ENCODE assay signal across 1 cellular context in genomic region chr4:1683903-1684755, GRCh38.
TF ChIP-seq lines count a peak whose summit lies in the region.

FAM53A (minus strand) TSS chr4:1684313; CDS start chr4:1668741, 15,572 bp downstream.

TF ChIP-seq in GM12878, 131 proteins besides CTCF, POLR2A, EP300 and RAD21 (continued from another document and continues in another):
- no peak for TF ChIP-seq EZH2 (IDR thresholded peaks at IDR 0.05; ENCODE audit: borderline replicate concordance, control insufficient read depth, low read depth, low read length)
- TF ChIP-seq GABPA (IDR thresholded peaks at IDR 0.05; ENCODE audit: low read depth), result no peak
- no peak for TF ChIP-seq CBFB (IDR thresholded peaks at IDR 0.05; ENCODE audit: low read depth)
- TF ChIP-seq BCL3 (IDR thresholded peaks at IDR 0.05; ENCODE audit: borderline replicate concordance, insufficient read depth, low read depth, low read length, poor library complexity, severe bottlenecking), result no peak
- TF ChIP-seq SMC3 (IDR thresholded peaks at IDR 0.05; ENCODE audit: borderline replicate concordance, low read length), result no peak
- TF ChIP-seq REST (IDR thresholded peaks at IDR 0.05; ENCODE audit: low read depth, low read length), result no peak
- TF ChIP-seq RAD51 (IDR thresholded peaks at IDR 0.05), result no peak
- no peak for TF ChIP-seq RELB (IDR thresholded peaks at IDR 0.05; ENCODE audit: low read depth)
- TF ChIP-seq DPF2 (IDR thresholded peaks at IDR 0.05), result peak; percentile 71
- no peak for TF ChIP-seq SIN3A (IDR thresholded peaks at IDR 0.05; ENCODE audit: low read depth, low read length)
- TF ChIP-seq POU2F2 (IDR thresholded peaks at IDR 0.05; ENCODE audit: borderline replicate concordance, low read depth, low read length), result no peak
- no peak for TF ChIP-seq KAT2A (conservative IDR thresholded peaks at IDR 0.05; ENCODE audit: control insufficient read depth, low read depth, low read length)
- TF ChIP-seq CBX3 (IDR thresholded peaks at IDR 0.05; ENCODE audit: borderline replicate concordance, low read depth), result no peak
- no peak for TF ChIP-seq SREBF1 (IDR thresholded peaks at IDR 0.05; ENCODE audit: low read length)
- peak; percentile 73; the same call in 1 of the 2 replicates for TF ChIP-seq RB1 (IDR thresholded peaks at IDR 0.05; ENCODE audit: borderline replicate concordance)
- TF ChIP-seq MYC (IDR thresholded peaks at IDR 0.05; ENCODE audit: insufficient read depth, insufficient read length, insufficient replicate concordance, low read length, severe bottlenecking), result no peak
- no peak for TF ChIP-seq ZNF274 (IDR thresholded peaks at IDR 0.05; ENCODE audit: insufficient read depth, insufficient read length)
- TF ChIP-seq IKZF1 (conservative IDR thresholded peaks at IDR 0.05), result peak; percentile 95
- peak in 1 of 2 experiments; percentile 40; a peak in 1 of 3 replicates for TF ChIP-seq EGR1 (IDR thresholded peaks at IDR 0.05; ENCODE audit: borderline replicate concordance in 1 of 2, low read depth in 2 of 2, low read length in 2 of 2)
- TF ChIP-seq MXI1 (IDR thresholded peaks at IDR 0.05; ENCODE audit: low read depth, low read length), result no peak
- no peak for TF ChIP-seq NR2C1 (IDR thresholded peaks at IDR 0.05)
- TF ChIP-seq ESRRA (IDR thresholded peaks at IDR 0.05; ENCODE audit: low read length), result no peak
- TF ChIP-seq SRF (IDR thresholded peaks at IDR 0.05; ENCODE audit: low read depth in 2 of 2, low read length in 2 of 2), result no peak; a peak in 1 of 4 replicates
- no peak for TF ChIP-seq ETV6 (conservative IDR thresholded peaks at IDR 0.05 in 1 of 2, IDR thresholded peaks at IDR 0.05 in 1 of 2; ENCODE audit: borderline replicate concordance in 1 of 2, low read depth in 1 of 2)
- TF ChIP-seq RCOR1 (conservative IDR thresholded peaks at IDR 0.05; ENCODE audit: low read depth, low read length), result no peak
- no peak for TF ChIP-seq SIX5 (IDR thresholded peaks at IDR 0.05; ENCODE audit: low read depth, low read length, severe bottlenecking)
- TF ChIP-seq ASH2L (IDR thresholded peaks at IDR 0.05; ENCODE audit: borderline replicate concordance, low read depth), result no peak
- no peak for TF ChIP-seq PML (IDR thresholded peaks at IDR 0.05; ENCODE audit: low read length)
- no peak for TF ChIP-seq IRF4 (IDR thresholded peaks at IDR 0.05; ENCODE audit: low read depth, low read length)
- no peak for TF ChIP-seq ZBTB40 (IDR thresholded peaks at IDR 0.05; ENCODE audit: borderline replicate concordance)
- TF ChIP-seq ZNF592 (IDR thresholded peaks at IDR 0.05), result 0 out of 2 replicates have a peak, but pooled peaks have one; percentile 38
- TF ChIP-seq RBBP5 (conservative IDR thresholded peaks at IDR 0.05), result no peak
- no peak for TF ChIP-seq CHD1 (IDR thresholded peaks at IDR 0.05; ENCODE audit: low read depth, low read length)
- TF ChIP-seq ELK1 (IDR thresholded peaks at IDR 0.05; ENCODE audit: low read depth, low read length), result no peak
- TF ChIP-seq E2F8 (IDR thresholded peaks at IDR 0.05; ENCODE audit: low read depth, partially characterized antibody), result no peak
- TF ChIP-seq EED (IDR thresholded peaks at IDR 0.05; ENCODE audit: low read depth), result no peak
- TF ChIP-seq IRF5 (IDR thresholded peaks at IDR 0.05; ENCODE audit: borderline replicate concordance), result no peak
- TF ChIP-seq JUNB (IDR thresholded peaks at IDR 0.05), result no peak
- TF ChIP-seq IKZF2 (IDR thresholded peaks at IDR 0.05), result no peak
- no peak for TF ChIP-seq STAT3 (IDR thresholded peaks at IDR 0.05; ENCODE audit: low read depth, low read length)
- peak; percentile 88 for TF ChIP-seq LARP7 (IDR thresholded peaks at IDR 0.05)
- no peak for TF ChIP-seq KLF5 (IDR thresholded peaks at IDR 0.05; ENCODE audit: partially characterized antibody)
- no peak for TF ChIP-seq SPI1 (IDR thresholded peaks at IDR 0.05; ENCODE audit: borderline replicate concordance, insufficient read depth, low read depth, low read length)
